Comparison of ENCODE assay signal across 10 cellular contexts in the genomic region with DNA sequence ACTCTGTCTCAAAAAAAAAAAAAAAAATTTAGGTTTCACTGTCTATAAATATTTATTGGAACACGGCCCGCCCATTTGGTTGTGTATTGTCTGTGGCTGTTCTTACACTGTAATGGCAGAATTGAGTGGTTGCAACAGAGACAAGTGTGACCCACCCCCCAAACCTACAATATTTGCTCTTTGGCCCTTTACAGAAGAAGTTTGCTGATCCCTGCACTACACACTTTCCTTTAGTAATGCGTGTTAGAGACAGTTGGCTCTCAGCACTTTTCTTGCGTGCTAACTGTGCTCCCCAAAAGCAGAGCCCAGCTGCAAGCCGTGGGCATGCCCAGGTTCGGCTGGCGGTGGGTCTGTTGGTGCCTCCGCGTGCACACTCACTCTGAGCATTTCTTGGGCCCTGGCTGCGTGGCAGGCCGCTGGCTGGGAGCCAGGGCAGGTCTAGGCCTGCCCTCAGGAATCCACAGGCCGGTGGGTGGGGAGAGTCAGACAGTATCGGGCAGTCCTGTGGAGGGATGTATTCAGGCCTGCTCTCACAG.
DNase-seq lines count a peak whose midpoint lies in the region; ATAC-seq, FAIRE-seq and TF ChIP-seq lines count a peak whose summit lies in the region.
"Had no signal": no experiment of that assay in that cellular context is flagged by ENCODE, and none has a peak within 500 bp of the region (broad histone marks: within the 10 kb centered on the region; RNA-seq: fewer than 3 reads in every experiment).

No MANE protein-coding gene starts in this region.

- peak; percentile 85 for DNase-seq in Caki2 (ENCODE audit: low read depth)
- no peak for DNase-seq in GM23338 (ENCODE audit: low spot score)
- peak; percentile 71 for DNase-seq in NCI-H345 treated with DMSO at 0.1 percent for 48 hours (lab: John Stamatoyannopoulos, UW; ENCODE audit: unreplicated experiment)
- peak; percentile 40 to 58 for DNase-seq in left colon
- DNase-seq in right cardiac atrium, result no peak
- DNase-seq in frontal cortex (ENCODE audit: low spot score in 2 of 2), result no peak
- DNase-seq: OCI-M1 had no signal

- in situ Hi-C loops in Caki2 (cut with HindIII; ENCODE audit: low pct_unique_long_range_greater_than_20kb, low sequenced_read_pairs), result no loop called here

- H3K4me3 ChIP-seq in GM23338 (no peak overlapping the region), right cardiac atrium (ENCODE audit: low read length) (no peak overlapping the region)

- H3K9me3 ChIP-seq in right cardiac atrium (ENCODE audit: control insufficient read depth, low read length), result no peaks in the 10 kb centered on the region

- H3K9me2 ChIP-seq in GM23338 (ENCODE audit: insufficient read depth), result no peaks in the 10 kb centered on the region

- H3F3A ChIP-seq in GM23338 (replicated peaks; ENCODE audit: low read depth), result no peaks in the 10 kb centered on the region

- intact Hi-C loops in left colon (cut with DNase I, micrococcal nuclease) (no loop called here), right cardiac atrium (cut with DNase I) (no loop called here)

- FAIRE-seq in frontal cortex (lab: Jason Lieb, UNC), result no peak
- FAIRE-seq: G401.6 had no signal

- peaks cover 24% of the 10 kb centered on the region for H3K4me1 Mint-ChIP-seq in GM23338

- H3K27me3 Mint-ChIP-seq in GM23338 (ENCODE audit: insufficient read depth, low read depth, poor library complexity), result peaks cover 10% of the 10 kb centered on the region

- peak overlapping the region; percentile 86 for H3K27ac Mint-ChIP-seq in GM23338

- no peak overlapping the region for H2AFZ ChIP-seq in GM23338

- H3K4me3 Mint-ChIP-seq in GM23338, result no peak overlapping the region

- H3K27ac ChIP-seq in GM23338 (ENCODE audit: low read depth) (no peak overlapping the region), right cardiac atrium (ENCODE audit: low read length) (no peak overlapping the region)

- no peak for TF ChIP-seq CTCF in GM23338 (conservative IDR thresholded peaks at IDR 0.05; ENCODE audit: low read depth in 2 of 2)

- ATAC-seq in GM23338 (peak; percentile 66), left colon (peak; percentile 62), right cardiac atrium (no peak), HG03196 (IDR thresholded peaks at IDR 0.05; ENCODE audit: unreplicated experiment) (no peak), HG03139 (IDR thresholded peaks at IDR 0.05; ENCODE audit: unreplicated experiment) (no peak)

- no peak overlapping the region for H3K4me2 ChIP-seq in GM23338

- H3K79me2 ChIP-seq in GM23338 (replicated peaks; ENCODE audit: insufficient read depth), result peaks cover 58% of the 10 kb centered on the region

- H3K36me3 ChIP-seq in GM23338 (ENCODE audit: insufficient read depth), result no peaks in the 10 kb centered on the region

- no peaks in the 10 kb centered on the region; the same call in 2 of the 3 replicates for H3K36me3 Mint-ChIP-seq in GM23338 (ENCODE audit: low read depth)

- H3K4me1 ChIP-seq in GM23338 (ENCODE audit: insufficient read depth) (no peaks in the 10 kb centered on the region), right cardiac atrium (ENCODE audit: control insufficient read depth, insufficient read depth, low read length) (no peaks in the 10 kb centered on the region)

- H3K9me3 Mint-ChIP-seq in GM23338, result no peaks in the 10 kb centered on the region

- H3K27me3 ChIP-seq in GM23338 (ENCODE audit: insufficient read depth) (no peaks in the 10 kb centered on the region), right cardiac atrium (ENCODE audit: control insufficient read depth, insufficient read depth) (no peaks in the 10 kb centered on the region)

- H4K20me1 ChIP-seq in GM23338 (replicated peaks; ENCODE audit: insufficient read depth), result peaks cover 10% of the 10 kb centered on the region

- 78% methylated on average over 13 of the region's 13 CpGs for WGBS in right cardiac atrium

TF ChIP-seq in GM23338, 12 proteins besides CTCF, POLR2A, EP300 and RAD21 (continues in another document):
- TF ChIP-seq EZH2 (IDR thresholded peaks at IDR 0.05; ENCODE audit: low read depth, unreplicated experiment) (no peak), STAT1 (IDR thresholded peaks at IDR 0.05; ENCODE audit: unreplicated experiment) (no peak), ZNF114 (CRISPR knock-in tag; IDR thresholded peaks at IDR 0.05) (no peak), ZNF331 (CRISPR knock-in tag; IDR thresholded peaks at IDR 0.05; ENCODE audit: low read depth) (no peak), JUNB (IDR thresholded peaks at IDR 0.05; ENCODE audit: unreplicated experiment) (no peak), NANOG (IDR thresholded peaks at IDR 0.05; ENCODE audit: borderline replicate concordance) (no peak)
- TF ChIP-seq, protein P1, sequence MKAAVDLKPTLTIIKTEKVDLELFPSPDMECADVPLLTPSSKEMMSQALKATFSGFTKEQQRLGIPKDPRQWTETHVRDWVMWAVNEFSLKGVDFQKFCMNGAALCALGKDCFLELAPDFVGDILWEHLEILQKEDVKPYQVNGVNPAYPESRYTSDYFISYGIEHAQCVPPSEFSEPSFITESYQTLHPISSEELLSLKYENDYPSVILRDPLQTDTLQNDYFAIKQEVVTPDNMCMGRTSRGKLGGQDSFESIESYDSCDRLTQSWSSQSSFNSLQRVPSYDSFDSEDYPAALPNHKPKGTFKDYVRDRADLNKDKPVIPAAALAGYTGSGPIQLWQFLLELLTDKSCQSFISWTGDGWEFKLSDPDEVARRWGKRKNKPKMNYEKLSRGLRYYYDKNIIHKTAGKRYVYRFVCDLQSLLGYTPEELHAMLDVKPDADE (IDR thresholded peaks at IDR 0.05), result no peak
- TF ChIP-seq, protein P2, sequence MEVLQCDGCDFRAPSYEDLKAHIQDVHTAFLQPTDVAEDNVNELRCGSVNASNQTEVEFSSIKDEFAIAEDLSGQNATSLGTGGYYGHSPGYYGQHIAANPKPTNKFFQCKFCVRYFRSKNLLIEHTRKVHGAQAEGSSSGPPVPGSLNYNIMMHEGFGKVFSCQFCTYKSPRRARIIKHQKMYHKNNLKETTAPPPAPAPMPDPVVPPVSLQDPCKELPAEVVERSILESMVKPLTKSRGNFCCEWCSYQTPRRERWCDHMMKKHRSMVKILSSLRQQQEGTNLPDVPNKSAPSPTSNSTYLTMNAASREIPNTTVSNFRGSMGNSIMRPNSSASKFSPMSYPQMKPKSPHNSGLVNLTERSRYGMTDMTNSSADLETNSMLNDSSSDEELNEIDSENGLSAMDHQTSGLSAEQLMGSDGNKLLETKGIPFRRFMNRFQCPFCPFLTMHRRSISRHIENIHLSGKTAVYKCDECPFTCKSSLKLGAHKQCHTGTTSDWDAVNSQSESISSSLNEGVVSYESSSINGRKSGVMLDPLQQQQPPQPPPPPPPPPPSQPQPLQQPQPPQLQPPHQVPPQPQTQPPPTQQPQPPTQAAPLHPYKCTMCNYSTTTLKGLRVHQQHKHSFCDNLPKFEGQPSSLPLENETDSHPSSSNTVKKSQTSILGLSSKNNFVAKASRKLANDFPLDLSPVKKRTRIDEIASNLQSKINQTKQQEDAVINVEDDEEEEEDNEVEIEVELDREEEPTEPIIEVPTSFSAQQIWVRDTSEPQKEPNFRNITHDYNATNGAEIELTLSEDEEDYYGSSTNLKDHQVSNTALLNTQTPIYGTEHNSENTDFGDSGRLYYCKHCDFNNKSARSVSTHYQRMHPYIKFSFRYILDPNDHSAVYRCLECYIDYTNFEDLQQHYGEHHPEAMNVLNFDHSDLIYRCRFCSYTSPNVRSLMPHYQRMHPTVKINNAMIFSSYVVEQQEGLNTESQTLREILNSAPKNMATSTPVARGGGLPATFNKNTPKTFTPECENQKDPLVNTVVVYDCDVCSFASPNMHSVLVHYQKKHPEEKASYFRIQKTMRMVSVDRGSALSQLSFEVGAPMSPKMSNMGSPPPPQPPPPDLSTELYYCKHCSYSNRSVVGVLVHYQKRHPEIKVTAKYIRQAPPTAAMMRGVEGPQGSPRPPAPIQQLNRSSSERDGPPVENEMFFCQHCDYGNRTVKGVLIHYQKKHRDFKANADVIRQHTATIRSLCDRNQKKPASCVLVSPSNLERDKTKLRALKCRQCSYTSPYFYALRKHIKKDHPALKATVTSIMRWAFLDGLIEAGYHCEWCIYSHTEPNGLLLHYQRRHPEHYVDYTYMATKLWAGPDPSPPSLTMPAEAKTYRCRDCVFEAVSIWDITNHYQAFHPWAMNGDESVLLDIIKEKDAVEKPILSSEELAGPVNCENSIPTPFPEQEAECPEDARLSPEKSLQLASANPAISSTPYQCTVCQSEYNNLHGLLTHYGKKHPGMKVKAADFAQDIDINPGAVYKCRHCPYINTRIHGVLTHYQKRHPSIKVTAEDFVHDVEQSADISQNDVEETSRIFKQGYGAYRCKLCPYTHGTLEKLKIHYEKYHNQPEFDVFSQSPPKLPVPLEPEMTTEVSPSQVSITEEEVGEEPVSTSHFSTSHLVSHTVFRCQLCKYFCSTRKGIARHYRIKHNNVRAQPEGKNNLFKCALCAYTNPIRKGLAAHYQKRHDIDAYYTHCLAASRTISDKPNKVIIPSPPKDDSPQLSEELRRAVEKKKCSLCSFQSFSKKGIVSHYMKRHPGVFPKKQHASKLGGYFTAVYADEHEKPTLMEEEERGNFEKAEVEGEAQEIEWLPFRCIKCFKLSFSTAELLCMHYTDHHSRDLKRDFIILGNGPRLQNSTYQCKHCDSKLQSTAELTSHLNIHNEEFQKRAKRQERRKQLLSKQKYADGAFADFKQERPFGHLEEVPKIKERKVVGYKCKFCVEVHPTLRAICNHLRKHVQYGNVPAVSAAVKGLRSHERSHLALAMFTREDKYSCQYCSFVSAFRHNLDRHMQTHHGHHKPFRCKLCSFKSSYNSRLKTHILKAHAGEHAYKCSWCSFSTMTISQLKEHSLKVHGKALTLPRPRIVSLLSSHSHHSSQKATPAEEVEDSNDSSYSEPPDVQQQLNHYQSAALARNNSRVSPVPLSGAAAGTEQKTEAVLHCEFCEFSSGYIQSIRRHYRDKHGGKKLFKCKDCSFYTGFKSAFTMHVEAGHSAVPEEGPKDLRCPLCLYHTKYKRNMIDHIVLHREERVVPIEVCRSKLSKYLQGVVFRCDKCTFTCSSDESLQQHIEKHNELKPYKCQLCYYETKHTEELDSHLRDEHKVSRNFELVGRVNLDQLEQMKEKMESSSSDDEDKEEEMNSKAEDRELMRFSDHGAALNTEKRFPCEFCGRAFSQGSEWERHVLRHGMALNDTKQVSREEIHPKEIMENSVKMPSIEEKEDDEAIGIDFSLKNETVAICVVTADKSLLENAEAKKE (CRISPR knock-in tag; IDR thresholded peaks at IDR 0.05), result no peak

Comparison
In these comparisons a context has a peak if more than half of its experiments do, and no peak if none do; other contexts are left out.
1. DNase-seq: peak in Caki2 (single experiment), NCI-H345 treated with DMSO at 0.1 percent for 48 hours (single experiment) and left colon (2 of 2); none in GM23338 (single experiment), right cardiac atrium (0 of 3) and frontal cortex (0 of 2).
2. ATAC-seq: peak in GM23338 (single experiment) and left colon (single experiment); none in right cardiac atrium (0 of 2), HG03196 (single experiment) and HG03139 (single experiment).